In the genomic region with DNA sequence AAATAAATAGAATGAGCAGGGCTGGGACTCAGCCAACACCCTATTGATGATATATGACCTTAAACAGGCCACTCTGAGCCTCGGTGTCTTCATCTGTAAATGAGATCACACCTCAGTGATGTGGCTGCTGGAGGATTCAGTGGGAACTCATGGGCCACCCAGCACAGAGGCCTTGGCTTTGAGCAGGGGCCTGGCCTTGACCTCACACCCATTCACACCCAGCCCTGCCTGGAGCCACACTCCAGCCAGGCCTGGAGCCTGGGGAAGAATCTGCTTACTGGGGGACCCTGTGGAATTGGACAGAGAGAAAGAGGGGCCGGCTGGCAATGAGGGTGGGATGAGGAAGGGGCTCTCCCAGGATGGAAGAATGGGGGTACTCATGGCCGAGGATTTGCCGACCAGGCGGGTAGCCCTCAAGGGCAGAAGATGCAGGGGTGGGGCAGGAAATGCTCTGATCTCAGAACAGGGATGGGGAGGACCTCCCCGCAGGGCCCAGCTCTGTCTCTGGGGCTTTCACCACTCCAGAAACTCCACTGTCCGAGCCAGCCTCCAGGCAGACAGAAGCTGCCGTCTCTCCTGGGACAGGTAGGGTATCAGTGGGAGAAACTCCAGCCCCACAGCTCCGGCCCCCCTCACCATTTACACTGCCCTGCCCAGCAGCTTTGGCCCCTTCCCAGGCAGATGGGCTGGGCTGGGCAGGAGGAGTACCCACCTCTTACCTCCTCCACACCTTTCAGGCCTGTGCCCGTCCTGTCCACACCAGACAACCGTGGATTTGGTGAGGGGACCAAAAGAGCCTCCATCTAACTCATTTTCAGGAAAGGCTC, we compare ENCODE assay signal across 1 cellular context.
TF ChIP-seq lines count a peak whose summit lies in the region.

No MANE protein-coding gene starts in this region.

TF ChIP-seq in HCT116, 20 proteins besides CTCF, POLR2A, EP300 and RAD21:
- no peak for TF ChIP-seq ZFX (IDR thresholded peaks at IDR 0.05)
- TF ChIP-seq, protein P1, sequence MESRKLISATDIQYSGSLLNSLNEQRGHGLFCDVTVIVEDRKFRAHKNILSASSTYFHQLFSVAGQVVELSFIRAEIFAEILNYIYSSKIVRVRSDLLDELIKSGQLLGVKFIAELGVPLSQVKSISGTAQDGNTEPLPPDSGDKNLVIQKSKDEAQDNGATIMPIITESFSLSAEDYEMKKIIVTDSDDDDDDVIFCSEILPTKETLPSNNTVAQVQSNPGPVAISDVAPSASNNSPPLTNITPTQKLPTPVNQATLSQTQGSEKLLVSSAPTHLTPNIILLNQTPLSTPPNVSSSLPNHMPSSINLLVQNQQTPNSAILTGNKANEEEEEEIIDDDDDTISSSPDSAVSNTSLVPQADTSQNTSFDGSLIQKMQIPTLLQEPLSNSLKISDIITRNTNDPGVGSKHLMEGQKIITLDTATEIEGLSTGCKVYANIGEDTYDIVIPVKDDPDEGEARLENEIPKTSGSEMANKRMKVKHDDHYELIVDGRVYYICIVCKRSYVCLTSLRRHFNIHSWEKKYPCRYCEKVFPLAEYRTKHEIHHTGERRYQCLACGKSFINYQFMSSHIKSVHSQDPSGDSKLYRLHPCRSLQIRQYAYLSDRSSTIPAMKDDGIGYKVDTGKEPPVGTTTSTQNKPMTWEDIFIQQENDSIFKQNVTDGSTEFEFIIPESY (IDR thresholded peaks at IDR 0.05; ENCODE audit: extremely low read depth, insufficient replicate concordance, low read length), result no peak
- TF ChIP-seq, protein P2, sequence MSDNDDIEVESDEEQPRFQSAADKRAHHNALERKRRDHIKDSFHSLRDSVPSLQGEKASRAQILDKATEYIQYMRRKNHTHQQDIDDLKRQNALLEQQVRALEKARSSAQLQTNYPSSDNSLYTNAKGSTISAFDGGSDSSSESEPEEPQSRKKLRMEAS (IDR thresholded peaks at IDR 0.05), result no peak
- TF ChIP-seq CEBPB (IDR thresholded peaks at IDR 0.05; ENCODE audit: low read depth), result no peak
- no peak for TF ChIP-seq YY1 (IDR thresholded peaks at IDR 0.05; ENCODE audit: extremely low read depth, insufficient replicate concordance, low read depth, low read length)
- TF ChIP-seq, protein P3, sequence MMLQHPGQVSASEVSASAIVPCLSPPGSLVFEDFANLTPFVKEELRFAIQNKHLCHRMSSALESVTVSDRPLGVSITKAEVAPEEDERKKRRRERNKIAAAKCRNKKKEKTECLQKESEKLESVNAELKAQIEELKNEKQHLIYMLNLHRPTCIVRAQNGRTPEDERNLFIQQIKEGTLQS (IDR thresholded peaks at IDR 0.05), result no peak
- no peak for TF ChIP-seq CBX3 (IDR thresholded peaks at IDR 0.05; ENCODE audit: low read depth)
- TF ChIP-seq SRF (IDR thresholded peaks at IDR 0.05; ENCODE audit: low read depth), result no peak
- no peak for TF ChIP-seq SP1 (IDR thresholded peaks at IDR 0.05; ENCODE audit: low read depth)
- TF ChIP-seq ELF1 (IDR thresholded peaks at IDR 0.05; ENCODE audit: borderline replicate concordance, low read depth), result no peak
- TF ChIP-seq EZH2 (IDR thresholded peaks at IDR 0.05), result no peak
- TF ChIP-seq FOSL1 (IDR thresholded peaks at IDR 0.05; ENCODE audit: low read depth), result no peak
- no peak for TF ChIP-seq ZNF274 (IDR thresholded peaks at IDR 0.05; ENCODE audit: low read depth, low read length)
- no peak for TF ChIP-seq POLR2AphosphoS5 (IDR thresholded peaks at IDR 0.05; ENCODE audit: low read depth, low read length)
- no peak for TF ChIP-seq TCF7L2 (IDR thresholded peaks at IDR 0.05; ENCODE audit: borderline replicate concordance, extremely low read depth, insufficient read depth, insufficient read length)
- no peak for TF ChIP-seq JUND (IDR thresholded peaks at IDR 0.05)
- TF ChIP-seq, protein P4, sequence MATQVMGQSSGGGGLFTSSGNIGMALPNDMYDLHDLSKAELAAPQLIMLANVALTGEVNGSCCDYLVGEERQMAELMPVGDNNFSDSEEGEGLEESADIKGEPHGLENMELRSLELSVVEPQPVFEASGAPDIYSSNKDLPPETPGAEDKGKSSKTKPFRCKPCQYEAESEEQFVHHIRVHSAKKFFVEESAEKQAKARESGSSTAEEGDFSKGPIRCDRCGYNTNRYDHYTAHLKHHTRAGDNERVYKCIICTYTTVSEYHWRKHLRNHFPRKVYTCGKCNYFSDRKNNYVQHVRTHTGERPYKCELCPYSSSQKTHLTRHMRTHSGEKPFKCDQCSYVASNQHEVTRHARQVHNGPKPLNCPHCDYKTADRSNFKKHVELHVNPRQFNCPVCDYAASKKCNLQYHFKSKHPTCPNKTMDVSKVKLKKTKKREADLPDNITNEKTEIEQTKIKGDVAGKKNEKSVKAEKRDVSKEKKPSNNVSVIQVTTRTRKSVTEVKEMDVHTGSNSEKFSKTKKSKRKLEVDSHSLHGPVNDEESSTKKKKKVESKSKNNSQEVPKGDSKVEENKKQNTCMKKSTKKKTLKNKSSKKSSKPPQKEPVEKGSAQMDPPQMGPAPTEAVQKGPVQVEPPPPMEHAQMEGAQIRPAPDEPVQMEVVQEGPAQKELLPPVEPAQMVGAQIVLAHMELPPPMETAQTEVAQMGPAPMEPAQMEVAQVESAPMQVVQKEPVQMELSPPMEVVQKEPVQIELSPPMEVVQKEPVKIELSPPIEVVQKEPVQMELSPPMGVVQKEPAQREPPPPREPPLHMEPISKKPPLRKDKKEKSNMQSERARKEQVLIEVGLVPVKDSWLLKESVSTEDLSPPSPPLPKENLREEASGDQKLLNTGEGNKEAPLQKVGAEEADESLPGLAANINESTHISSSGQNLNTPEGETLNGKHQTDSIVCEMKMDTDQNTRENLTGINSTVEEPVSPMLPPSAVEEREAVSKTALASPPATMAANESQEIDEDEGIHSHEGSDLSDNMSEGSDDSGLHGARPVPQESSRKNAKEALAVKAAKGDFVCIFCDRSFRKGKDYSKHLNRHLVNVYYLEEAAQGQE (IDR thresholded peaks at IDR 0.05; ENCODE audit: low read depth), result no peak
- TF ChIP-seq EGR1 (IDR thresholded peaks at IDR 0.05; ENCODE audit: low read depth), result no peak
- no peak for TF ChIP-seq EZH2phosphoT487 (IDR thresholded peaks at IDR 0.05; ENCODE audit: borderline replicate concordance)
